Comparison of ENCODE assay signal across 1 cellular context in the genomic region with DNA sequence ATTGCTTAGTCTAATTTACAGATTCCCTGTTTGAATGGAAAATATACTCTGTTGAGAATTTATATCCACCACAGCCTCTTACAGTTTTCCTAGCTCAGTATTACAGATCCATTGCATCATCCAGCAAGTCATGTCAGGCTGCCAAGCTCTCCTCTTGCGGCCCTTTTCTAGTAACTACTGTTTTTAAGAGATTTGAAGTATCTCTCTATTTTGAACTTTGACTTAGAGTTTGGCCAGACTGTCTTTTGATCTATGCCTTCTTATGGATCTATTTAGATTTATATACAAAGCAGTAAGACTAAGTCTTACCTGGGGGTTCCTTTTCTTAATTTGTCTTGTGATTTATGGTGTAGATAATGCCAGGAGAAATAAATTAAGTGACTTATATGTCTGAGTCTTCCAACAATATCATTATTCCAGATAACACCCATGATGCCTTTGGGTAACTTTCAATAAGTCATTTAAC.
TF ChIP-seq lines count a peak whose summit lies in the region.

No MANE protein-coding gene starts in this region.

TF ChIP-seq in SK-N-SH treated with all-trans-retinoic acid at 6 μM for 48 hours, 23 proteins besides CTCF, POLR2A, EP300 and RAD21 (continued from another document):
- no peak for TF ChIP-seq CREB5 (CRISPR knock-in tag; IDR thresholded peaks at IDR 0.05; ENCODE audit: low read depth)
